Comparison of ENCODE assay signal across 12 cellular contexts in genomic region chr21:45618287-45618686, GRCh38. TPM values are rescaled to one million over a fixed set of nuclear protein-coding genes. Genes with fewer than 3 reads are reported as not detected.
DNase-seq lines count a peak whose midpoint lies in the region; ATAC-seq and TF ChIP-seq lines count a peak whose summit lies in the region.
"Had no signal": no experiment of that assay in that cellular context is flagged by ENCODE, and none has a peak within 500 bp of the region (broad histone marks: within the 10 kb centered on the region; RNA-seq: fewer than 3 reads in every experiment).

No MANE protein-coding gene starts in this region.

- peaks cover 22 to 24% of the 10 kb centered on the region in 2 donors for H3K4me1 Mint-ChIP-seq in immature natural killer cell

- no peaks in the 10 kb centered on the region for H3K4me1 ChIP-seq in left ventricle myocardium inferior

- H3K4me3 Mint-ChIP-seq in immature natural killer cell = peak overlapping the region in 1 of 5 donors; percentile 51
- H3K4me3 Mint-ChIP-seq: neural crest cell had no signal

- no peak overlapping the region for H3K27ac ChIP-seq in left ventricle myocardium inferior (replicated peaks)
- H3K27ac ChIP-seq: C4-2B had no signal

- no peaks in the 10 kb centered on the region for H3K36me3 Mint-ChIP-seq in immature natural killer cell

- peaks cover 5% of the 10 kb centered on the region for H3K9me3 ChIP-seq in left ventricle myocardium inferior (replicated peaks)

- H3K27me3 Mint-ChIP-seq in immature natural killer cell (ENCODE audit: low read depth in 3 of 3) = peaks cover 2 to 14% (median 12%) of the 10 kb centered on the region in 3 donors

- peaks cover 92% of the 10 kb centered on the region for H3K27me3 ChIP-seq in left ventricle myocardium inferior (ENCODE audit: low read depth)

- peak overlapping the region in 4 of 6 donors; percentile 17 to 96 (median 74) for H3K27ac Mint-ChIP-seq in immature natural killer cell

- TF ChIP-seq CTCF in left ventricle myocardium inferior (IDR thresholded peaks at IDR 0.05; ENCODE audit: borderline replicate concordance) = no peak

- DNase-seq in cardiac septum (ENCODE audit: low spot score) = peak; percentile 71
- no peak for DNase-seq in left ventricle myocardium superior
- peak; percentile 25 to 68 for DNase-seq in SHP77 (lab: John Stamatoyannopoulos, UW)
- no peak for DNase-seq in immature natural killer cell
- no peak for DNase-seq in left ventricle myocardium inferior
- DNase-seq in DMS153 (lab: John Stamatoyannopoulos, UW) = no peak
- DNase-seq: Kasumi-1; stimulated activated CD4-positive, alpha-beta T cell treated with anti-CD3 and anti-CD28 coated beads, Interleukin-4, amount 100 ng/mL, for 1 hour had no signal

- H3K9me3 Mint-ChIP-seq in immature natural killer cell = no peaks in the 10 kb centered on the region
- H3K9me3 Mint-ChIP-seq: neural crest cell had no signal

- intact Hi-C loops in cardiac septum (cut with DNase I) (no loop called here), left ventricle myocardium superior (cut with micrococcal nuclease) (no loop called here), left ventricle myocardium inferior (cut with micrococcal nuclease) (no loop called here)

- ATAC-seq in left ventricle myocardium superior (no peak), GM18907 (IDR thresholded peaks at IDR 0.05; ENCODE audit: unreplicated experiment) (no peak), HG03097 (IDR thresholded peaks at IDR 0.05; ENCODE audit: low FRiP score, unreplicated experiment) (no peak)

- H3K36me3 ChIP-seq in left ventricle myocardium inferior = no peaks in the 10 kb centered on the region

- H3K4me3 ChIP-seq in left ventricle myocardium inferior = no peak overlapping the region

RNA-seq across cellular contexts. Expression of gene PCBP3, which starts 25.2 kb away (rescaled TPM):
- total RNA-seq in cardiac septum = 4.9 TPM
- total RNA-seq in left ventricle myocardium superior = 2.7 TPM
- polyA plus RNA-seq in immature natural killer cell = under 1 TPM in 2 of 3 donors, not detected in 1; 0.27 to 0.71 TPM
- 2.9 TPM for total RNA-seq in left ventricle myocardium inferior

Comparison
In these comparisons a context has a peak if more than half of its experiments do, and no peak if none do; other contexts are left out.
1. DNase-seq: peak in cardiac septum (single experiment) and SHP77 (2 of 2); none in left ventricle myocardium superior (single experiment), immature natural killer cell (0 of 3), left ventricle myocardium inferior (single experiment) and DMS153 (single experiment).